ENCODE assay signal across 12 cellular contexts in genomic region chr13:110443633-110444225, GRCh38.
DNase-seq lines count a peak whose midpoint lies in the region; ATAC-seq lines count a peak whose summit lies in the region.
"Had no signal": no experiment of that assay in that cellular context is flagged by ENCODE, and none has a peak within 500 bp of the region (broad histone marks: within the 10 kb centered on the region; RNA-seq: fewer than 3 reads in every experiment).

No MANE protein-coding gene starts in this region.

- no peaks in the 10 kb centered on the region for H3K36me3 ChIP-seq in ACC112 (ENCODE audit: insufficient read depth, low read length)
- H3K36me3 ChIP-seq: pancreas had no signal

- peaks cover 42% of the 10 kb centered on the region for H3K4me1 ChIP-seq in ACC112 (ENCODE audit: control insufficient read depth, insufficient read depth, low read length, unreplicated experiment)
- H3K4me1 ChIP-seq: pancreas had no signal

- H3K27ac ChIP-seq in ACC112 (ENCODE audit: low read depth, low read length) = peak overlapping the region; percentile 63; the same call in 1 of the 2 replicates
- H3K27ac ChIP-seq: pancreas had no signal

- ATAC-seq in GM21515 (IDR thresholded peaks at IDR 0.05; ENCODE audit: unreplicated experiment) = peak; percentile 24
- ATAC-seq in left ventricle myocardium superior = peak; percentile 23
- no peak for ATAC-seq in left lobe of liver
- ATAC-seq in GM18873 (IDR thresholded peaks at IDR 0.05; ENCODE audit: low FRiP score, unreplicated experiment) = no peak
- ATAC-seq: left colon had no signal

- H3K27me3 ChIP-seq in ACC112 (ENCODE audit: insufficient read depth, low read length) = no peaks in the 10 kb centered on the region
- H3K27me3 ChIP-seq: pancreas had no signal

- H3K79me2 ChIP-seq in ACC112 (ENCODE audit: control insufficient read depth, insufficient read depth, low read length, unreplicated experiment) = no peaks in the 10 kb centered on the region

- intact Hi-C loops in left ventricle myocardium superior (cut with micrococcal nuclease) = no loop called here

- H3K4me3 ChIP-seq in ACC112 (ENCODE audit: low read depth, low read length) = no peak overlapping the region
- H3K4me3 ChIP-seq: pancreas had no signal

- H2AFZ ChIP-seq in ACC112 (ENCODE audit: low read length, unreplicated experiment) = no peak overlapping the region

- DNase-seq in NCI-H226 (peak; percentile 71), left ventricle myocardium superior (no peak), RKO (ENCODE audit: low spot score) (no peak), left lobe of liver (ENCODE audit: low spot score) (no peak), GM19240 (ENCODE audit: insufficient read length, low spot score) (no peak)
- DNase-seq: central memory CD4-positive, alpha-beta T cell; left colon; NCI-H2029; pancreas had no signal

Comparison
In these comparisons a context has a peak if more than half of its experiments do, and no peak if none do; other contexts are left out.
1. ATAC-seq: peak in GM21515 (single experiment) and left ventricle myocardium superior (single experiment); none in left lobe of liver (single experiment) and GM18873 (single experiment).